Comparison of ENCODE assay signal across 18 cellular contexts in the genomic region with DNA sequence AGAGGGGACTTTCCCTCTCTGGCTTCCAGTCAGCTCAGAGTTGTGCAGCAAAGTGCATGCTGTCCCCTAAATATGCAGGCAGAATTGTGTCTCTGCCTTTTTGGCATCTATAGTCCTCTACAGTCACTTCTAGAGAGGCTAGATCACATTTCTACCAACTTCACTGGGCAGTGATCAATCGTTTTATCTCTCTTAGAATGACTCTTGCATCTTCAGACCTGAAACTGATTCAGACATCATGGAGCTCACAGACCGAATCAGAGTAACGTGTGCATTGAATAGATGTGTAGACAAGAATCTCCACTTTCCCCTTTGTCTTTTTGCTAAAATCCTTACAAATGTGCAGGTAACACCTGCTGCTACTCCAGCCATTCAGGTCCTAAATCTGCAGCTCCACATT. TPM values are rescaled to one million over a fixed set of nuclear protein-coding genes. Genes with fewer than 3 reads are reported as not detected.
DNase-seq lines count a peak whose midpoint lies in the region; ATAC-seq and TF ChIP-seq lines count a peak whose summit lies in the region.
"Had no signal": no experiment of that assay in that cellular context is flagged by ENCODE, and none has a peak within 500 bp of the region (broad histone marks: within the 10 kb centered on the region; RNA-seq: fewer than 3 reads in every experiment).

No MANE protein-coding gene starts in this region.

- no peak overlapping the region for H3K4me3 Mint-ChIP-seq in activated T-cell treated with anti-CD3 and anti-CD28 coated beads, Interleukin-2, amount 50 U/mL, for 4 hours
- peak overlapping the region; percentile 27 to 77 (median 52) for H3K4me3 Mint-ChIP-seq in CD4-positive, CD25-positive, alpha-beta regulatory T cell
- H3K4me3 Mint-ChIP-seq in naive thymus-derived CD8-positive, alpha-beta T cell, result peak overlapping the region in 3 of 10 donors; percentile 8 to 22 (median 14)
- H3K4me3 Mint-ChIP-seq in CD14-positive monocyte, result no peak overlapping the region

- H3K4ac ChIP-seq in trophoblast cell (ENCODE audit: low read depth, low read length), result no peak overlapping the region

- H3K4me1 ChIP-seq in CD4-positive, CD25-positive, alpha-beta regulatory T cell (ENCODE audit: control insufficient read depth, insufficient read depth, low read length, poor library complexity, severe bottlenecking), result peaks cover 24% of the 10 kb centered on the region
- peaks cover 30% of the 10 kb centered on the region for H3K4me1 ChIP-seq in Loucy (ENCODE audit: insufficient read depth, low read length, poor library complexity, severe bottlenecking)
- peaks cover 2 to 10% of the 10 kb centered on the region in 2 experiments for H3K4me1 ChIP-seq in trophoblast cell (ENCODE audit: control insufficient read depth in 1 of 2, insufficient read depth in 2 of 2, low read length in 2 of 2)

- peaks cover 99% of the 10 kb centered on the region for H3K79me2 ChIP-seq in Loucy (ENCODE audit: insufficient read depth, low read length)
- H3K79me2 ChIP-seq in trophoblast cell (ENCODE audit: control insufficient read depth, insufficient read depth, low read length, poor library complexity), result peaks cover 15% of the 10 kb centered on the region

- no peak overlapping the region for H3K18ac ChIP-seq in trophoblast cell (ENCODE audit: low read length)

- H3K27me3 ChIP-seq in CD4-positive, CD25-positive, alpha-beta regulatory T cell (ENCODE audit: control insufficient read depth, insufficient read depth, low read length), result no peaks in the 10 kb centered on the region
- H3K27me3 ChIP-seq in Loucy (ENCODE audit: insufficient read depth, low read length, poor library complexity, severe bottlenecking) (no peaks in the 10 kb centered on the region), trophoblast cell (ENCODE audit: insufficient read depth, low read length) (no peaks in the 10 kb centered on the region)

- no peak overlapping the region for H2AK5ac ChIP-seq in trophoblast cell (ENCODE audit: low read length)

- TF ChIP-seq CTCF in Loucy (conservative IDR thresholded peaks at IDR 0.05; ENCODE audit: low read length) (no peak), CD14-positive monocyte (IDR thresholded peaks at IDR 0.05) (no peak)

- no peaks in the 10 kb centered on the region for H3K9me2 ChIP-seq in Loucy (replicated peaks; ENCODE audit: low read depth, low read length)

- intact Hi-C loops in CD14-positive monocyte (cut with micrococcal nuclease), result no loop called here

- H3K9me3 ChIP-seq in CD4-positive, CD25-positive, alpha-beta regulatory T cell (ENCODE audit: control insufficient read depth in 2 of 2, low read length in 2 of 2), result peaks cover 50 to 68% of the 10 kb centered on the region in 2 experiments
- no peaks in the 10 kb centered on the region for H3K9me3 ChIP-seq in Loucy (ENCODE audit: insufficient read depth, low read depth, low read length)
- H3K9me3 ChIP-seq in trophoblast cell (ENCODE audit: insufficient read depth, low read depth, low read length), result no peaks in the 10 kb centered on the region

- H4K20me1 ChIP-seq in Loucy (ENCODE audit: insufficient read depth, low read length, poor library complexity, severe bottlenecking), result peaks cover 76% of the 10 kb centered on the region

- H4K8ac ChIP-seq in trophoblast cell (ENCODE audit: low read depth, low read length), result no peak overlapping the region

- no peaks in the 10 kb centered on the region for H3F3A ChIP-seq in Loucy (ENCODE audit: low read depth)

- ATAC-seq in activated T-cell treated with anti-CD3 and anti-CD28 coated beads, Interleukin-2, amount 50 U/mL, for 4 hours, result peak; percentile 73 to 84
- no peak for ATAC-seq in CD4-positive, CD25-positive, alpha-beta regulatory T cell (ENCODE audit: low read depth in 2 of 2)
- no peak for ATAC-seq in naive thymus-derived CD8-positive, alpha-beta T cell
- ATAC-seq: Panc1, Right ventricle myocardium inferior had no signal

- H3K27me3 Mint-ChIP-seq in activated T-cell treated with anti-CD3 and anti-CD28 coated beads, Interleukin-2, amount 50 U/mL, for 4 hours (ENCODE audit: low read depth), result no peaks in the 10 kb centered on the region
- no peaks in the 10 kb centered on the region for H3K27me3 Mint-ChIP-seq in CD4-positive, CD25-positive, alpha-beta regulatory T cell
- no peaks in the 10 kb centered on the region for H3K27me3 Mint-ChIP-seq in naive thymus-derived CD8-positive, alpha-beta T cell
- no peaks in the 10 kb centered on the region for H3K27me3 Mint-ChIP-seq in CD14-positive monocyte (ENCODE audit: low read depth in 3 of 3)

- H3K27ac Mint-ChIP-seq in CD4-positive, CD25-positive, alpha-beta regulatory T cell, result peak overlapping the region; percentile 57 to 91 (median 81)
- peak overlapping the region in 6 of 10 donors; percentile 35 to 90 (median 76) for H3K27ac Mint-ChIP-seq in naive thymus-derived CD8-positive, alpha-beta T cell
- no peak overlapping the region for H3K27ac Mint-ChIP-seq in CD14-positive monocyte

- no peak overlapping the region for H2BK120ac ChIP-seq in trophoblast cell (ENCODE audit: insufficient read depth, low read length, poor library complexity)

- no peak overlapping the region for H2BK5ac ChIP-seq in trophoblast cell (ENCODE audit: low read depth, low read length, poor library complexity)

- H3K23ac ChIP-seq in trophoblast cell (ENCODE audit: low read length), result no peak overlapping the region

- H2BK12ac ChIP-seq in trophoblast cell (ENCODE audit: low read length), result no peak overlapping the region

- no peak overlapping the region for H3K14ac ChIP-seq in trophoblast cell (ENCODE audit: low read length)

- no CpG with 5 or more reads among the region's 3 CpGs for WGBS in trophoblast cell (ENCODE audit: extremely low coverage, insufficient coverage, insufficient read length)

- POLR2A ChIA-PET in naive thymus-derived CD8-positive, alpha-beta T cell (lab: Charles Lee), result interaction anchor here (0.6 to 8.5 kb wide), 8 partner anchors 15 to 356 kb away, joined by 3 to 121 read pairs (median 4); a partner anchor contains a TSS

- no peak overlapping the region for H3K27ac ChIP-seq in CD4-positive, CD25-positive, alpha-beta regulatory T cell (ENCODE audit: insufficient read depth, low read length, poor library complexity, severe bottlenecking)
- H3K27ac ChIP-seq in trophoblast cell (ENCODE audit: low read depth, low read length), result no peak overlapping the region

- peaks cover 48% of the 10 kb centered on the region for H3K4me1 Mint-ChIP-seq in activated T-cell treated with anti-CD3 and anti-CD28 coated beads, Interleukin-2, amount 50 U/mL, for 4 hours (ENCODE audit: low read depth)
- peaks cover 17 to 66% (median 29%) of the 10 kb centered on the region in 4 donors for H3K4me1 Mint-ChIP-seq in CD4-positive, CD25-positive, alpha-beta regulatory T cell
- H3K4me1 Mint-ChIP-seq in naive thymus-derived CD8-positive, alpha-beta T cell, result peaks cover 16 to 62% (median 44%) of the 10 kb centered on the region in 4 donors
- H3K4me1 Mint-ChIP-seq in CD14-positive monocyte, result peaks cover 8% of the 10 kb centered on the region

- H3K9ac ChIP-seq in Loucy (ENCODE audit: low read depth, low read length, poor library complexity, severe bottlenecking), result no peak overlapping the region
- no peak overlapping the region for H3K9ac ChIP-seq in trophoblast cell (ENCODE audit: low read length)

- no peak for DNase-seq in activated T-cell treated with anti-CD3 and anti-CD28 coated beads, Interleukin-2, amount 50 U/mL, for 4 hours
- DNase-seq in activated T-cell treated with anti-CD3 and anti-CD28 coated beads, Interleukin-2, amount 50 U/mL, for 48 hours, result no peak
- DNase-seq in CD4-positive, CD25-positive, alpha-beta regulatory T cell, result no peak
- no peak for DNase-seq in naive thymus-derived CD8-positive, alpha-beta T cell
- DNase-seq in NCI-H345 (lab: John Stamatoyannopoulos, UW) (no peak), trophoblast cell (no peak), CD14-positive monocyte (ENCODE audit: low spot score) (no peak)
- DNase-seq: ACHN, COR-L47, KG1, NCI-H1092, NCI-H187, NCI-H2171, NCI-H82 had no signal

- peak overlapping the region; percentile 59 for H3K4me3 ChIP-seq in CD4-positive, CD25-positive, alpha-beta regulatory T cell (ENCODE audit: low read depth, low read length)
- H3K4me3 ChIP-seq in Loucy (ENCODE audit: low read length, poor library complexity, severe bottlenecking) (peak overlapping the region; percentile 46), trophoblast cell (ENCODE audit: low read depth, low read length) (no peak overlapping the region)

- no peaks in the 10 kb centered on the region for H3K9me3 Mint-ChIP-seq in activated T-cell treated with anti-CD3 and anti-CD28 coated beads, Interleukin-2, amount 50 U/mL, for 4 hours
- peaks cover 0 to 12% (median 0%) of the 10 kb centered on the region in 7 donors for H3K9me3 Mint-ChIP-seq in CD4-positive, CD25-positive, alpha-beta regulatory T cell
- H3K9me3 Mint-ChIP-seq in naive thymus-derived CD8-positive, alpha-beta T cell, result peaks cover 0 to 34% (median 0%) of the 10 kb centered on the region in 9 donors
- peaks cover 25 to 88% (median 78%) of the 10 kb centered on the region in 7 donors for H3K9me3 Mint-ChIP-seq in CD14-positive monocyte

- peaks cover 22% of the 10 kb centered on the region for H3K36me3 ChIP-seq in CD4-positive, CD25-positive, alpha-beta regulatory T cell (ENCODE audit: control insufficient read depth, insufficient read depth, low read length)
- H3K36me3 ChIP-seq in Loucy (ENCODE audit: insufficient read depth, low read length), result peaks cover 5% of the 10 kb centered on the region; the same call in 1 of the 2 replicates
- H3K36me3 ChIP-seq in trophoblast cell (ENCODE audit: control insufficient read depth in 1 of 2, insufficient read depth in 2 of 2, low read length in 2 of 2), result peaks cover 5 to 6% of the 10 kb centered on the region in 2 experiments

- H4K91ac ChIP-seq in trophoblast cell (ENCODE audit: low read depth, low read length), result no peak overlapping the region

- no peaks in the 10 kb centered on the region for H3K79me1 ChIP-seq in trophoblast cell (ENCODE audit: low read length)

- H3K4me2 ChIP-seq in Loucy (ENCODE audit: low read depth, low read length, poor library complexity, severe bottlenecking) (peak overlapping the region; percentile 93), trophoblast cell (ENCODE audit: low read length) (no peak overlapping the region)

- no peak overlapping the region for H4K12ac ChIP-seq in trophoblast cell (ENCODE audit: low read depth, low read length)

- no peak overlapping the region for H2AFZ ChIP-seq in Loucy (ENCODE audit: low read length)
- no peak overlapping the region for H2AFZ ChIP-seq in trophoblast cell (ENCODE audit: insufficient read depth, low read length, poor library complexity)

- H3K36me3 Mint-ChIP-seq in activated T-cell treated with anti-CD3 and anti-CD28 coated beads, Interleukin-2, amount 50 U/mL, for 4 hours (ENCODE audit: insufficient read depth), result peaks cover 20% of the 10 kb centered on the region
- peaks cover 7% of the 10 kb centered on the region for H3K36me3 Mint-ChIP-seq in CD4-positive, CD25-positive, alpha-beta regulatory T cell
- H3K36me3 Mint-ChIP-seq in naive thymus-derived CD8-positive, alpha-beta T cell, result peaks cover 8 to 41% (median 28%) of the 10 kb centered on the region in 3 donors
- peaks cover 25 to 32% of the 10 kb centered on the region in 2 donors for H3K36me3 Mint-ChIP-seq in CD14-positive monocyte

RNA-seq across cellular contexts. Expression of a gene that starts 6.2 kb away (rescaled TPM):
- total RNA-seq in activated T-cell treated with anti-CD3 and anti-CD28 coated beads, Interleukin-2, amount 50 U/mL, for 4 hours, result 1 to 10 TPM; 3.2 to 4.7 (median 4.4) TPM
- 5.0 TPM for total RNA-seq in CD4-positive, CD25-positive, alpha-beta regulatory T cell
- 10 to 100 TPM in 2 of 4 donors, 1 to 10 TPM in 2; 5.8 to 17.0 (median 11.7) TPM for polyA plus RNA-seq in CD4-positive, CD25-positive, alpha-beta regulatory T cell
- 10 to 100 TPM; 36.8 to 37.5 TPM for total RNA-seq in naive thymus-derived CD8-positive, alpha-beta T cell
- 1 to 10 TPM; 7.1 to 9.4 (median 8.9) TPM for polyA plus RNA-seq in naive thymus-derived CD8-positive, alpha-beta T cell
- 15.2 and 15.4 TPM in 2 replicates for polyA plus RNA-seq in trophoblast cell (2013)
- polyA plus RNA-seq in CD14-positive monocyte, result 1 to 10 TPM in 1 of 2 donors, under 1 TPM in 1; 0.45 to 1.5 TPM

RNA-seq across cellular contexts. Expression of a gene that starts 28.8 kb away (rescaled TPM):
- total RNA-seq in activated T-cell treated with anti-CD3 and anti-CD28 coated beads, Interleukin-2, amount 50 U/mL, for 4 hours, result 1 to 10 TPM; 2.6 to 3.3 (median 2.7) TPM
- 5.6 TPM for total RNA-seq in CD4-positive, CD25-positive, alpha-beta regulatory T cell
- 10 to 100 TPM in 3 of 4 donors, 1 to 10 TPM in 1; 6.5 to 14.6 (median 10.7) TPM for polyA plus RNA-seq in CD4-positive, CD25-positive, alpha-beta regulatory T cell
- total RNA-seq in naive thymus-derived CD8-positive, alpha-beta T cell, result 10 to 100 TPM; 11.7 to 12.5 TPM
- 10 to 100 TPM in 2 of 3 donors, 1 to 10 TPM in 1; 7.7 to 11.5 (median 11.2) TPM for polyA plus RNA-seq in naive thymus-derived CD8-positive, alpha-beta T cell
- polyA plus RNA-seq in trophoblast cell (2013), result 38.8 and 40.5 TPM in 2 replicates
- polyA plus RNA-seq in CD14-positive monocyte, result 1 to 10 TPM; 2.4 to 4.6 TPM
- total RNA-seq: NCI-H460 had no signal

RNA-seq across cellular contexts. Expression of a gene that starts 50.4 kb away (rescaled TPM):
- total RNA-seq in activated T-cell treated with anti-CD3 and anti-CD28 coated beads, Interleukin-2, amount 50 U/mL, for 4 hours, result 10 to 100 TPM; 11.6 to 17.0 (median 16.6) TPM
- 32.6 TPM for total RNA-seq in CD4-positive, CD25-positive, alpha-beta regulatory T cell
- 10 to 100 TPM; 16.8 to 30.1 (median 22.3) TPM for polyA plus RNA-seq in CD4-positive, CD25-positive, alpha-beta regulatory T cell
- 10 to 100 TPM; 85.5 to 98.7 TPM for total RNA-seq in naive thymus-derived CD8-positive, alpha-beta T cell
- polyA plus RNA-seq in naive thymus-derived CD8-positive, alpha-beta T cell, result 10 to 100 TPM; 23.4 to 29.6 (median 27.8) TPM
- polyA plus RNA-seq in trophoblast cell (2013), result 12.6 and 13.6 TPM in 2 replicates
- polyA plus RNA-seq in CD14-positive monocyte, result 1 to 10 TPM; 4.1 to 8.3 TPM

Comparison
In these comparisons a context has a peak if more than half of its experiments do, and no peak if none do; other contexts are left out.
1. ATAC-seq: peak in activated T-cell treated with anti-CD3 and anti-CD28 coated beads, Interleukin-2, amount 50 U/mL, for 4 hours (2 of 2); none in CD4-positive, CD25-positive, alpha-beta regulatory T cell (0 of 2) and naive thymus-derived CD8-positive, alpha-beta T cell (0 of 2).
2. H3K4me3 Mint-ChIP-seq: peak in CD4-positive, CD25-positive, alpha-beta regulatory T cell (4 of 4); none in activated T-cell treated with anti-CD3 and anti-CD28 coated beads, Interleukin-2, amount 50 U/mL, for 4 hours (single experiment) and CD14-positive monocyte (0 of 2).
3. H3K27ac Mint-ChIP-seq: peak in CD4-positive, CD25-positive, alpha-beta regulatory T cell (3 of 3) and naive thymus-derived CD8-positive, alpha-beta T cell (6 of 10); none in CD14-positive monocyte (0 of 7).